Comparison of ENCODE assay signal across 10 cellular contexts in the genomic region with DNA sequence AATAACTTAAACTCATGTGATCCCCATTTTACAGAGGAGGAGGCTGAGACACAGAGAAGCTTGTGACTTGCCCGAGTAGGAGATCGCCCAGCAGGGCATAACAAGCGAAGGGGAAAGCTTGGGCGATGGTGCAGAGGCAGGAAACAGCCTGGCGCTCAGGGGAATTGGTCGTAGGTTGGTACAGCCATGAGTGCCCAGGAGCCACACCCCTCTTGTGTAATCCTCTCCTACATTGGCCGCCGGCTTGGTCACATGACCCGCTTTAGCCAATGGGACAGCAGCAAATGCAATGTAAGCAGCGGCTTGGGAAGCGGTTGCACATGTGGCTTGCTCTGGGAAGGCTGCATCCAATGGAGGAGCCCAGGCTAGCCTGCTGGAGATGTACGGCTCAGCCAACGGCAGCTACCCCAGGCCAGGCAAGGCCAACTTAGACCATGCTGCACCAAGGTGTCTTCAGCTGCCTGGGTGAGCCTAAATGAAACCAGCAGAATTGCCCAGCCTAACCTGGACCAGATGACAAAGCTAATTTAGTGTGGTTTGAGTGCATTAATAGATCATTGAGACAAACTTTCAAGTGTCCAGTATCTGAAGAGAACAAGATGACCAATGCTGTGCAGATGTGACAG. TPM values are rescaled to one million over a fixed set of nuclear protein-coding genes. Genes with fewer than 3 reads are reported as not detected.
DNase-seq lines count a peak whose midpoint lies in the region; ATAC-seq and TF ChIP-seq lines count a peak whose summit lies in the region.
"Had no signal": no experiment of that assay in that cellular context is flagged by ENCODE, and none has a peak within 500 bp of the region (broad histone marks: within the 10 kb centered on the region; RNA-seq: fewer than 3 reads in every experiment).

No MANE protein-coding gene starts in this region.

- no peak overlapping the region for H3K4me3 Mint-ChIP-seq in Caco-2 (ENCODE audit: unreplicated experiment)

- TF ChIP-seq CTCF in Caco-2 (IDR thresholded peaks at IDR 0.05; ENCODE audit: insufficient read depth in 1 of 2, low read depth in 1 of 2, low read length in 1 of 2, severe bottlenecking in 1 of 2, unreplicated experiment in 1 of 2) (no peak), foreskin keratinocyte (conservative IDR thresholded peaks at IDR 0.05) (no peak)

- CTCF ChIA-PET in Caco-2 (lab: Charles Lee) = interaction anchor here (0.6 kb wide), 2 partner anchors 17 to 148 kb away, joined by 3 read pairs; no protein-coding TSS in a partner anchor

- H3K27me3 ChIP-seq in Caco-2 (replicated peaks; ENCODE audit: control insufficient read depth, insufficient read depth, low read length) (no peaks in the 10 kb centered on the region), foreskin keratinocyte (peaks cover 18% of the 10 kb centered on the region)
- H3K27me3 ChIP-seq: cardiac muscle cell had no signal

- H3K36me3 Mint-ChIP-seq in Caco-2 (ENCODE audit: insufficient read depth, unreplicated experiment) = no peaks in the 10 kb centered on the region

- H3K27ac Mint-ChIP-seq in Caco-2 (ENCODE audit: unreplicated experiment) = no peak overlapping the region

- POLR2A ChIA-PET in Caco-2 (lab: Charles Lee) = no interaction called here

- H3K4me3 ChIP-seq in Caco-2 (ENCODE audit: low read depth, low read length) = no peak overlapping the region
- H3K4me3 ChIP-seq: cardiac muscle cell had no signal

- ATAC-seq in GM19438 (IDR thresholded peaks at IDR 0.05; ENCODE audit: low read depth, unreplicated experiment) = peak; percentile 78
- ATAC-seq in foreskin keratinocyte = peak; percentile 48
- ATAC-seq in GM21423 (IDR thresholded peaks at IDR 0.05; ENCODE audit: unreplicated experiment) = no peak
- no peak for ATAC-seq in HG02678 (IDR thresholded peaks at IDR 0.05; ENCODE audit: unreplicated experiment)

- H3K27me3 Mint-ChIP-seq in Caco-2 (ENCODE audit: insufficient read depth, unreplicated experiment) = no peaks in the 10 kb centered on the region

- no peak overlapping the region for H3K27ac ChIP-seq in foreskin keratinocyte
- H3K27ac ChIP-seq: cardiac muscle cell had no signal

- H3K4me1 ChIP-seq in Caco-2 (no peaks in the 10 kb centered on the region), foreskin keratinocyte (no peaks in the 10 kb centered on the region)

- BruUV-seq in Caco-2 (replicated peaks; lab: Mats Ljungman, UMichigan) = no TSS peak

- no peaks in the 10 kb centered on the region for H3K9me3 ChIP-seq in Caco-2

- H3K9me3 Mint-ChIP-seq in Caco-2 (ENCODE audit: unreplicated experiment) = no peaks in the 10 kb centered on the region

- DNase-seq in Caco-2 = peak; percentile 49 to 77
- DNase-seq in NCI-H460 (ENCODE audit: extremely low read depth, low read depth) = peak; percentile 72
- no peak for DNase-seq in foreskin keratinocyte
- DNase-seq in COR-L47 (lab: John Stamatoyannopoulos, UW) = no peak
- DNase-seq in T-helper 1 cell = no peak
- DNase-seq: NCI-H1930 had no signal

- no peaks in the 10 kb centered on the region for H3K4me1 Mint-ChIP-seq in Caco-2 (ENCODE audit: low read depth, unreplicated experiment)

- H3K36me3 ChIP-seq in Caco-2 (ENCODE audit: control insufficient read depth, insufficient read depth, low read length) = no peaks in the 10 kb centered on the region
- H3K36me3 ChIP-seq: cardiac muscle cell had no signal

- intact Hi-C loops in Caco-2 (cut with micrococcal nuclease; ENCODE audit: unreplicated experiment) = no loop called here

RNA-seq across cellular contexts. Expression of a gene that starts 50.3 kb away (rescaled TPM):
- total RNA-seq in Caco-2 (2022) (49.6 and 55.3 TPM in 2 replicates), foreskin keratinocyte (13.6 and 14.8 TPM in 2 replicates)
- total RNA-seq in NCI-H460 (2014; rRNA removed; shearing (Covaris generic)) = 117 and 123 TPM in 2 replicates
- 146 and 184 TPM in 2 replicates for polyA plus RNA-seq in NCI-H460 (2014; cell fraction: nucleus; rRNA removed)
- 4.7 and 5.0 TPM in 2 replicates for polyA plus RNA-seq in foreskin keratinocyte

Comparison
In these comparisons a context has a peak if more than half of its experiments do, and no peak if none do; other contexts are left out.
1. DNase-seq: peak in Caco-2 (2 of 2) and NCI-H460 (single experiment); none in foreskin keratinocyte (0 of 2), COR-L47 (single experiment) and T-helper 1 cell (0 of 5).
2. ATAC-seq: peak in GM19438 (single experiment) and foreskin keratinocyte (single experiment); none in GM21423 (single experiment) and HG02678 (single experiment).